8 cellular contexts compared by ENCODE assay signal in genomic region chr12:64452559-64453329, GRCh38. TPM values are rescaled to one million over a fixed set of nuclear protein-coding genes. Genes with fewer than 3 reads are reported as not detected.
DNase-seq lines count a peak whose midpoint lies in the region; ATAC-seq, FAIRE-seq and TF ChIP-seq lines count a peak whose summit lies in the region.

No MANE protein-coding gene starts in this region.

- peak overlapping the region; percentile 86 for H3K4me3 Mint-ChIP-seq in activated CD4-positive, alpha-beta T cell treated with anti-CD3 and anti-CD28 coated beads, Interleukin-2, amount 10 ng/mL, durations not matched to agents 7 days and 5 days
- peak overlapping the region; percentile 94 to 97 (median 94) for H3K4me3 Mint-ChIP-seq in T-cell

- POLR2A ChIA-PET in activated CD4-positive, alpha-beta T cell treated with anti-CD3 and anti-CD28 coated beads, Interleukin-2, amount 10 ng/mL, durations not matched to agents 7 days and 5 days (lab: Charles Lee), result no interaction called here
- POLR2A ChIA-PET in T-cell (lab: Charles Lee), result interaction anchor here in 1 of 2 donors (0.6 kb wide), 1 partner anchor 189 kb away, joined by 8 read pairs; no protein-coding TSS in a partner anchor

- H3K36me3 Mint-ChIP-seq in activated CD4-positive, alpha-beta T cell treated with anti-CD3 and anti-CD28 coated beads, Interleukin-2, amount 10 ng/mL, durations not matched to agents 7 days and 5 days (ENCODE audit: low read depth), result peaks cover 24% of the 10 kb centered on the region
- no peaks in the 10 kb centered on the region for H3K36me3 Mint-ChIP-seq in T-cell

- no peaks in the 10 kb centered on the region for H3K9me3 Mint-ChIP-seq in activated CD4-positive, alpha-beta T cell treated with anti-CD3 and anti-CD28 coated beads, Interleukin-2, amount 10 ng/mL, durations not matched to agents 7 days and 5 days
- H3K9me3 Mint-ChIP-seq in T-cell, result no peaks in the 10 kb centered on the region

- in situ Hi-C loops in KBM-7 (cut with MboI; ENCODE audit: low pct_unique_long_range_greater_than_20kb, low sequenced_read_pairs), result no loop called here

- peak overlapping the region; percentile 88 for H3K4me3 ChIP-seq in epithelial cell of esophagus (ENCODE audit: low read length)

- TF ChIP-seq CTCF in epithelial cell of esophagus (IDR thresholded peaks at IDR 0.05; ENCODE audit: insufficient read depth, low read depth, low read length, missing control alignments), result no peak

- ATAC-seq in T-cell (replicated peaks in 1 of 4) (peak in 3 of 4 experiments; percentile 18 to 44 (median 29)), GM18867 (IDR thresholded peaks at IDR 0.05; ENCODE audit: unreplicated experiment) (no peak)

- peaks cover 48% of the 10 kb centered on the region for H3K4me1 Mint-ChIP-seq in activated CD4-positive, alpha-beta T cell treated with anti-CD3 and anti-CD28 coated beads, Interleukin-2, amount 10 ng/mL, durations not matched to agents 7 days and 5 days
- peaks cover 50 to 61% (median 55%) of the 10 kb centered on the region in 3 donors for H3K4me1 Mint-ChIP-seq in T-cell

- CTCF ChIA-PET in activated CD4-positive, alpha-beta T cell treated with anti-CD3 and anti-CD28 coated beads, Interleukin-2, amount 10 ng/mL, durations not matched to agents 7 days and 5 days (lab: Charles Lee), result interaction anchor here (1.1 to 1.7 kb wide), 2 partner anchors 11 to 16 kb away, joined by 3 to 5 read pairs; no protein-coding TSS in a partner anchor
- CTCF ChIA-PET in T-cell (lab: Charles Lee), result no interaction called here

- peak overlapping the region; percentile 91 for H3K27ac Mint-ChIP-seq in activated CD4-positive, alpha-beta T cell treated with anti-CD3 and anti-CD28 coated beads, Interleukin-2, amount 10 ng/mL, durations not matched to agents 7 days and 5 days
- peak overlapping the region; percentile 94 to 95 for H3K27ac Mint-ChIP-seq in T-cell

- no peak for FAIRE-seq in urothelium cell line (lab: Jason Lieb, UNC)

- DNase-seq in activated CD4-positive, alpha-beta T cell treated with anti-CD3 and anti-CD28 coated beads, Interleukin-2, amount 10 ng/mL, durations not matched to agents 7 days and 5 days, result no peak
- DNase-seq in activated CD4-positive, alpha-beta T cell treated with anti-CD3 and anti-CD28 coated beads for 48 hours, result no peak
- DNase-seq in KBM-7, result peak; percentile 62
- DNase-seq in T-cell, result no peak
- DNase-seq in epithelial cell of esophagus (ENCODE audit: low read depth), result peak; percentile 96
- DNase-seq in midbrain (lab: John Stamatoyannopoulos, UW), result peak; percentile 23
- DNase-seq in urothelium cell line (ENCODE audit: low spot score), result peak; percentile 27

- H3K27me3 Mint-ChIP-seq in activated CD4-positive, alpha-beta T cell treated with anti-CD3 and anti-CD28 coated beads, Interleukin-2, amount 10 ng/mL, durations not matched to agents 7 days and 5 days, result no peaks in the 10 kb centered on the region
- H3K27me3 Mint-ChIP-seq in T-cell, result no peaks in the 10 kb centered on the region

RNA-seq across cellular contexts. Expression of gene TBK1, which starts 0.8 kb away (rescaled TPM):
- 10 to 100 TPM; 22.7 to 24.1 TPM for total RNA-seq in activated CD4-positive, alpha-beta T cell treated with anti-CD3 and anti-CD28 coated beads, Interleukin-2, amount 10 ng/mL, durations not matched to agents 7 days and 5 days
- 10 to 100 TPM in 4 of 5 donors, 1 to 10 TPM in 1; 8.9 to 20.0 (median 13.5) TPM for total RNA-seq in T-cell

RNA-seq across cellular contexts. Expression of gene XPOT, which starts 48.6 kb away (rescaled TPM):
- 10 to 100 TPM; 88.2 to 93.4 TPM for total RNA-seq in activated CD4-positive, alpha-beta T cell treated with anti-CD3 and anti-CD28 coated beads, Interleukin-2, amount 10 ng/mL, durations not matched to agents 7 days and 5 days
- total RNA-seq in T-cell, result 10 to 100 TPM; 53.9 to 94.2 (median 81.3) TPM

Comparison
In these comparisons a context has a peak if more than half of its experiments do, and no peak if none do; other contexts are left out.
1. DNase-seq: peak in KBM-7 (single experiment), epithelial cell of esophagus (single experiment), midbrain (single experiment) and urothelium cell line (single experiment); none in activated CD4-positive, alpha-beta T cell treated with anti-CD3 and anti-CD28 coated beads, Interleukin-2, amount 10 ng/mL, durations not matched to agents 7 days and 5 days (single experiment), activated CD4-positive, alpha-beta T cell treated with anti-CD3 and anti-CD28 coated beads for 48 hours (single experiment) and T-cell (0 of 34).